In genomic region chr11:65478411-65479183, GRCh38 we compare ENCODE assay signal across 8 cellular contexts. TPM values are rescaled to one million over a fixed set of nuclear protein-coding genes. Genes with fewer than 3 reads are reported as not detected.
DNase-seq lines count a peak whose midpoint lies in the region; ATAC-seq, FAIRE-seq and TF ChIP-seq lines count a peak whose summit lies in the region.

No MANE protein-coding gene starts in this region.

- no peak for TF ChIP-seq POLR2A in GM12892 (IDR thresholded peaks at IDR 0.05; ENCODE audit: low read depth, low read length)

- H3K36me3 ChIP-seq in iPS-15b (ENCODE audit: control insufficient read depth, insufficient read depth, low read length) (no peaks in the 10 kb centered on the region), skeletal muscle satellite cell (ENCODE audit: insufficient read depth, low read length) (no peaks in the 10 kb centered on the region)

- peaks cover 15% of the 10 kb centered on the region for H3K4me1 ChIP-seq in iPS-15b (ENCODE audit: control insufficient read depth, insufficient read depth, low read length)
- H3K4me1 ChIP-seq in skeletal muscle satellite cell (ENCODE audit: control insufficient read depth, insufficient read depth, low read length): peaks cover 43% of the 10 kb centered on the region

- intact Hi-C loops in activated T-helper 1 cell treated with anti-CD3 and anti-CD28 coated beads, Interleukin-12 subunit alpha, Interleukin-12 subunit beta, Interleukin-2, Interleukin-4 antibody, amounts not matched to agents 30 ng/mL and 10 ng/mL and 1 ng/mL, durations not matched to agents 14 hours and 24 hours and 36 hours (cut with micrococcal nuclease): loop anchor here (5.0 kb wide), 1 partner anchor 601 kb away; the partner anchor contains the start of gene EHD1

- peaks cover 3% of the 10 kb centered on the region for H3K36me3 Mint-ChIP-seq in activated T-helper 1 cell treated with anti-CD3 and anti-CD28 coated beads, Interleukin-12 subunit alpha, Interleukin-12 subunit beta, Interleukin-2, Interleukin-4 antibody, amounts not matched to agents 30 ng/mL and 10 ng/mL and 1 ng/mL, durations not matched to agents 14 hours and 24 hours and 36 hours (ENCODE audit: low read depth)

- ATAC-seq in HG03520 (IDR thresholded peaks at IDR 0.05; ENCODE audit: unreplicated experiment): no peak

- H3K27me3 ChIP-seq in iPS-15b (ENCODE audit: control insufficient read depth, insufficient read depth, low read length) (no peaks in the 10 kb centered on the region), skeletal muscle satellite cell (ENCODE audit: control insufficient read depth, insufficient read depth, low read length) (no peaks in the 10 kb centered on the region)

- FAIRE-seq in GM12892 (lab: Jason Lieb, UNC): no peak

- in situ Hi-C loops in GM13976 (cut with MboI; ENCODE audit: low sequenced_read_pairs, unreplicated experiment): no loop called here

- H3K27ac Mint-ChIP-seq in activated T-helper 1 cell treated with anti-CD3 and anti-CD28 coated beads, Interleukin-12 subunit alpha, Interleukin-12 subunit beta, Interleukin-2, Interleukin-4 antibody, amounts not matched to agents 30 ng/mL and 10 ng/mL and 1 ng/mL, durations not matched to agents 14 hours and 24 hours and 36 hours: peak overlapping the region; percentile 23

- H3K4me1 Mint-ChIP-seq in activated T-helper 1 cell treated with anti-CD3 and anti-CD28 coated beads, Interleukin-12 subunit alpha, Interleukin-12 subunit beta, Interleukin-2, Interleukin-4 antibody, amounts not matched to agents 30 ng/mL and 10 ng/mL and 1 ng/mL, durations not matched to agents 14 hours and 24 hours and 36 hours (ENCODE audit: low read depth): peaks cover 9% of the 10 kb centered on the region

- H3K9me3 ChIP-seq in iPS-15b (ENCODE audit: control insufficient read depth, insufficient read depth, low read length) (no peaks in the 10 kb centered on the region), skeletal muscle satellite cell (replicated peaks; ENCODE audit: low read length) (no peaks in the 10 kb centered on the region)

- TF ChIP-seq CTCF in GM13976 (IDR thresholded peaks at IDR 0.05; ENCODE audit: borderline replicate concordance, control extremely low read depth, extremely low read depth, insufficient read depth, missing control alignments): no peak

- H3K9ac ChIP-seq in iPS-15b (ENCODE audit: low read depth, low read length) (no peak overlapping the region), skeletal muscle satellite cell (ENCODE audit: low read depth, low read length) (peak overlapping the region; percentile 100)

- DNase-seq in GM13976 (ENCODE audit: low spot score) (peak; percentile 11), GDM1 (lab: John Stamatoyannopoulos, UW) (no peak), occipital lobe (lab: John Stamatoyannopoulos, UW) (no peak), GM12892 (ENCODE audit: insufficient read length) (no peak)
- no peak for DNase-seq in activated T-helper 1 cell treated with anti-CD3 and anti-CD28 coated beads, Interleukin-12 subunit alpha, Interleukin-12 subunit beta, Interleukin-2, Interleukin-4 antibody, amounts not matched to agents 30 ng/mL and 10 ng/mL and 1 ng/mL, durations not matched to agents 14 hours and 24 hours and 36 hours (ENCODE audit: low spot score)

- H3K27me3 Mint-ChIP-seq in activated T-helper 1 cell treated with anti-CD3 and anti-CD28 coated beads, Interleukin-12 subunit alpha, Interleukin-12 subunit beta, Interleukin-2, Interleukin-4 antibody, amounts not matched to agents 30 ng/mL and 10 ng/mL and 1 ng/mL, durations not matched to agents 14 hours and 24 hours and 36 hours (ENCODE audit: insufficient read depth): peaks cover 6% of the 10 kb centered on the region

- H3K4me3 Mint-ChIP-seq in activated T-helper 1 cell treated with anti-CD3 and anti-CD28 coated beads, Interleukin-12 subunit alpha, Interleukin-12 subunit beta, Interleukin-2, Interleukin-4 antibody, amounts not matched to agents 30 ng/mL and 10 ng/mL and 1 ng/mL, durations not matched to agents 14 hours and 24 hours and 36 hours: peak overlapping the region; percentile 63

- H3K9me3 Mint-ChIP-seq in activated T-helper 1 cell treated with anti-CD3 and anti-CD28 coated beads, Interleukin-12 subunit alpha, Interleukin-12 subunit beta, Interleukin-2, Interleukin-4 antibody, amounts not matched to agents 30 ng/mL and 10 ng/mL and 1 ng/mL, durations not matched to agents 14 hours and 24 hours and 36 hours: no peaks in the 10 kb centered on the region

- peak overlapping the region; percentile 77 for H3K4me2 ChIP-seq in skeletal muscle satellite cell (ENCODE audit: low read length)

- peak overlapping the region; percentile 30 for H3K4me3 ChIP-seq in iPS-15b (ENCODE audit: low read depth, low read length)
- H3K4me3 ChIP-seq in skeletal muscle satellite cell (ENCODE audit: low read length): peak overlapping the region; percentile 54

RNA-seq across cellular contexts. Expression of gene MALAT1, which starts 20.2 kb away (rescaled TPM):
- 5,323 and 5,421 TPM in 2 replicates for total RNA-seq in activated T-helper 1 cell treated with anti-CD3 and anti-CD28 coated beads, Interleukin-12 subunit alpha, Interleukin-12 subunit beta, Interleukin-2, Interleukin-4 antibody, amounts not matched to agents 30 ng/mL and 10 ng/mL and 1 ng/mL, durations not matched to agents 14 hours and 24 hours and 36 hours
- 6,738 and 7,377 TPM in 2 replicates for total RNA-seq in skeletal muscle satellite cell (2012; rRNA removed)
- 11,800 TPM for total RNA-seq in occipital lobe
- polyA plus RNA-seq in GM12892 (2012; ENCODE audit: missing spikeins): 5,443 TPM

RNA-seq across cellular contexts. Expression of gene SCYL1, which starts 46.3 kb away (rescaled TPM):
- total RNA-seq in activated T-helper 1 cell treated with anti-CD3 and anti-CD28 coated beads, Interleukin-12 subunit alpha, Interleukin-12 subunit beta, Interleukin-2, Interleukin-4 antibody, amounts not matched to agents 30 ng/mL and 10 ng/mL and 1 ng/mL, durations not matched to agents 14 hours and 24 hours and 36 hours: 103 and 109 TPM in 2 replicates
- total RNA-seq in skeletal muscle satellite cell (2012; rRNA removed): 92.8 and 102 TPM in 2 replicates
- 34.2 TPM for total RNA-seq in occipital lobe
- polyA plus RNA-seq in GM12892 (2012; ENCODE audit: missing spikeins): 24.6 TPM

RNA-seq across cellular contexts. Expression of gene NEAT1, which starts 56.0 kb away (rescaled TPM):
- 507 and 517 TPM in 2 replicates for total RNA-seq in activated T-helper 1 cell treated with anti-CD3 and anti-CD28 coated beads, Interleukin-12 subunit alpha, Interleukin-12 subunit beta, Interleukin-2, Interleukin-4 antibody, amounts not matched to agents 30 ng/mL and 10 ng/mL and 1 ng/mL, durations not matched to agents 14 hours and 24 hours and 36 hours
- total RNA-seq in skeletal muscle satellite cell (2012; rRNA removed): 147 and 206 TPM in 2 replicates
- 3.6 TPM for total RNA-seq in occipital lobe
- polyA plus RNA-seq in GM12892 (2012; ENCODE audit: missing spikeins): 678 TPM

Comparison
In these comparisons a context has a peak if more than half of its experiments do, and no peak if none do; other contexts are left out.
1. RNA of gene NEAT1, which starts 56.0 kb away (total RNA-seq): 507 to 517 TPM in activated T-helper 1 cell treated with anti-CD3 and anti-CD28 coated beads, Interleukin-12 subunit alpha, Interleukin-12 subunit beta, Interleukin-2, Interleukin-4 antibody, amounts not matched to agents 30 ng/mL and 10 ng/mL and 1 ng/mL, durations not matched to agents 14 hours and 24 hours and 36 hours; 3.6 TPM in occipital lobe (single experiment); every median in the first group is over 100 times any median in the second.